In genomic region chr2:147782521-147782920, GRCh38 we compare ENCODE assay signal across 13 cellular contexts.
DNase-seq lines count a peak whose midpoint lies in the region; ATAC-seq, FAIRE-seq and TF ChIP-seq lines count a peak whose summit lies in the region.
"Had no signal": no experiment of that assay in that cellular context is flagged by ENCODE, and none has a peak within 500 bp of the region (broad histone marks: within the 10 kb centered on the region; RNA-seq: fewer than 3 reads in every experiment).

No MANE protein-coding gene starts in this region.

- no peak for TF ChIP-seq CTCF in bronchial epithelial cell (IDR thresholded peaks at IDR 0.05; ENCODE audit: insufficient read depth, low read length, severe bottlenecking)

- no peak for FAIRE-seq in bronchial epithelial cell (lab: Jason Lieb, UNC)

- peaks cover 0 to 5% of the 10 kb centered on the region in 2 donors for H3K4me1 Mint-ChIP-seq in natural killer cell treated with Interleukin-12 subunit alpha and Interleukin-12 subunit beta and Interleukin-15 and Interleukin-18, amount 100 ng/mL, for 72 hours (ENCODE audit: low read depth in 2 of 2)

- ATAC-seq in HG02798 (IDR thresholded peaks at IDR 0.05; ENCODE audit: poor library complexity, unreplicated experiment) (no peak), GM21529 (IDR thresholded peaks at IDR 0.05; ENCODE audit: unreplicated experiment) (no peak)
- no peak for ATAC-seq in natural killer cell treated with Interleukin-12 subunit alpha and Interleukin-12 subunit beta and Interleukin-15 and Interleukin-18, amount 100 ng/mL, for 72 hours
- ATAC-seq: right lobe of liver had no signal

- H3K4me3 ChIP-seq in bronchial epithelial cell (ENCODE audit: low read depth, low read length): no peak overlapping the region
- H3K4me3 ChIP-seq: right lobe of liver, suprapubic skin had no signal

- H3K27ac Mint-ChIP-seq in natural killer cell treated with Interleukin-12 subunit alpha and Interleukin-12 subunit beta and Interleukin-15 and Interleukin-18, amount 100 ng/mL, for 72 hours: no peak overlapping the region
- H3K27ac Mint-ChIP-seq: activated CD4-positive, alpha-beta T cell treated with anti-CD3 and anti-CD28 coated beads, Interleukin-2, amount 10 ng/mL, durations not matched to agents 24 days and 14 days; immature natural killer cell had no signal

- DNase-seq in GM04503 (ENCODE audit: low read depth) (peak; percentile 17), NCI-H128 (lab: John Stamatoyannopoulos, UW; ENCODE audit: unreplicated experiment) (peak; percentile 18), bronchial epithelial cell (ENCODE audit: low read depth) (peak; percentile 58), myocyte (ENCODE audit: low read depth) (peak; percentile 48)
- no peak for DNase-seq in natural killer cell treated with Interleukin-12 subunit alpha and Interleukin-12 subunit beta and Interleukin-15 and Interleukin-18, amount 100 ng/mL, for 72 hours (ENCODE audit: low spot score)
- DNase-seq: activated CD4-positive, alpha-beta T cell treated with anti-CD3 and anti-CD28 coated beads, Interleukin-2, amount 10 ng/mL, durations not matched to agents 24 days and 14 days; COR-L47; immature natural killer cell; right lobe of liver; T-helper 1 cell had no signal

- no peaks in the 10 kb centered on the region for H3K36me3 ChIP-seq in bronchial epithelial cell (ENCODE audit: control insufficient read depth, insufficient read depth, low read length)
- H3K36me3 ChIP-seq: right lobe of liver, suprapubic skin had no signal

- H3K27me3 ChIP-seq in bronchial epithelial cell (ENCODE audit: control insufficient read depth, insufficient read depth, low read length): no peaks in the 10 kb centered on the region
- H3K27me3 ChIP-seq: right lobe of liver, suprapubic skin had no signal

- peaks cover 4 to 5% of the 10 kb centered on the region in 2 donors for H3K27me3 Mint-ChIP-seq in natural killer cell treated with Interleukin-12 subunit alpha and Interleukin-12 subunit beta and Interleukin-15 and Interleukin-18, amount 100 ng/mL, for 72 hours

- H3K36me3 Mint-ChIP-seq in natural killer cell treated with Interleukin-12 subunit alpha and Interleukin-12 subunit beta and Interleukin-15 and Interleukin-18, amount 100 ng/mL, for 72 hours: no peaks in the 10 kb centered on the region
- H3K36me3 Mint-ChIP-seq: immature natural killer cell had no signal

- no peak overlapping the region for H3K4me3 Mint-ChIP-seq in natural killer cell treated with Interleukin-12 subunit alpha and Interleukin-12 subunit beta and Interleukin-15 and Interleukin-18, amount 100 ng/mL, for 72 hours
- H3K4me3 Mint-ChIP-seq: activated CD4-positive, alpha-beta T cell treated with anti-CD3 and anti-CD28 coated beads, Interleukin-2, amount 10 ng/mL, durations not matched to agents 24 days and 14 days; immature natural killer cell had no signal

- H3K9me3 Mint-ChIP-seq in natural killer cell treated with Interleukin-12 subunit alpha and Interleukin-12 subunit beta and Interleukin-15 and Interleukin-18, amount 100 ng/mL, for 72 hours: no peaks in the 10 kb centered on the region
